ENCODE assay signal across 11 cellular contexts in genomic region chr17:21037117-21037803, GRCh38. TPM values are rescaled to one million over a fixed set of nuclear protein-coding genes. Genes with fewer than 3 reads are reported as not detected.
DNase-seq lines count a peak whose midpoint lies in the region; ATAC-seq, FAIRE-seq and TF ChIP-seq lines count a peak whose summit lies in the region.
"Had no signal": no experiment of that assay in that cellular context is flagged by ENCODE, and none has a peak within 500 bp of the region (broad histone marks: within the 10 kb centered on the region; RNA-seq: fewer than 3 reads in every experiment).

No MANE protein-coding gene starts in this region.

- H3K27ac ChIP-seq in OCI-LY7 (ENCODE audit: low read depth, low read length, poor library complexity, severe bottlenecking) (no peak overlapping the region), endothelial cell of umbilical vein (ENCODE audit: insufficient read depth, low read depth, low read length) (no peak overlapping the region)

- POLR2A ChIA-PET in OCI-LY7 (lab: Charles Lee): no interaction called here
- POLR2A ChIA-PET in endothelial cell of umbilical vein (lab: Charles Lee): interaction anchor here (0.8 kb wide), 1 partner anchor 1059 kb away, joined by 5 read pairs; the partner anchor contains the start of gene AKAP10

- H3K27me3 Mint-ChIP-seq in T-helper 2 cell treated with Interferon-gamma antibody and Interleukin-4, amounts not matched to agents 5 μg/mL and 100 μg/mL, for 36 hours (ENCODE audit: low read depth): no peaks in the 10 kb centered on the region

- TF ChIP-seq CTCF in OCI-LY7 (conservative IDR thresholded peaks at IDR 0.05; ENCODE audit: low read length) (no peak), endothelial cell of umbilical vein (IDR thresholded peaks at IDR 0.05; ENCODE audit: extremely low read depth in 1 of 2, insufficient read depth in 1 of 2, low read depth in 1 of 2, low read length in 2 of 2) (no peak)

- H3K4me1 Mint-ChIP-seq in T-helper 2 cell treated with Interferon-gamma antibody and Interleukin-4, amounts not matched to agents 5 μg/mL and 100 μg/mL, for 36 hours (ENCODE audit: low read depth): peaks cover 57% of the 10 kb centered on the region

- FAIRE-seq in endothelial cell of umbilical vein (lab: Jason Lieb, UNC) (no peak), GM19239 (lab: Jason Lieb, UNC) (no peak)
- FAIRE-seq: colon had no signal

- H3K79me2 ChIP-seq in OCI-LY7 (ENCODE audit: insufficient read depth, low read depth, low read length): peaks cover 100% of the 10 kb centered on the region
- peaks cover 98% of the 10 kb centered on the region for H3K79me2 ChIP-seq in endothelial cell of umbilical vein (ENCODE audit: control insufficient read depth, insufficient read depth, low read length)

- H3K36me3 ChIP-seq in OCI-LY7 (ENCODE audit: insufficient read depth, low read length) (peaks cover 86% of the 10 kb centered on the region), endothelial cell of umbilical vein (ENCODE audit: control insufficient read depth in 2 of 2, extremely low read depth in 1 of 2, insufficient read depth in 2 of 2, low read length in 2 of 2) (peaks cover 3 to 10% of the 10 kb centered on the region in 2 experiments), skeletal muscle satellite cell (ENCODE audit: insufficient read depth, low read length) (peaks cover 7% of the 10 kb centered on the region)

- H3K9me1 ChIP-seq in endothelial cell of umbilical vein (replicated peaks; ENCODE audit: control insufficient read depth, extremely low read depth, insufficient read depth, low read length): no peaks in the 10 kb centered on the region

- ATAC-seq in GM21447 (IDR thresholded peaks at IDR 0.05; ENCODE audit: unreplicated experiment): no peak
- ATAC-seq: left ventricle myocardium superior had no signal

- H3K4me3 ChIP-seq in OCI-LY7 (ENCODE audit: low read depth, low read length, poor library complexity, severe bottlenecking) (peak overlapping the region; percentile 36), endothelial cell of umbilical vein (replicated peaks in 1 of 3; ENCODE audit: insufficient read depth in 1 of 3, low read depth in 1 of 3, low read length in 3 of 3) (no peak overlapping the region), skeletal muscle satellite cell (ENCODE audit: low read length) (peak overlapping the region; percentile 12)

- intact Hi-C loops in OCI-LY7 (cut with micrococcal nuclease; ENCODE audit: unreplicated experiment) (no loop called here), endothelial cell of umbilical vein (cut with micrococcal nuclease) (no loop called here)

- peaks cover 37% of the 10 kb centered on the region for H3K36me3 Mint-ChIP-seq in T-helper 2 cell treated with Interferon-gamma antibody and Interleukin-4, amounts not matched to agents 5 μg/mL and 100 μg/mL, for 36 hours (ENCODE audit: low read depth)

- no peaks in the 10 kb centered on the region for H3K9me3 ChIP-seq in OCI-LY7 (ENCODE audit: low read length)
- H3K9me3 ChIP-seq in endothelial cell of umbilical vein (replicated peaks; ENCODE audit: control insufficient read depth, insufficient read depth, low read length): no peaks in the 10 kb centered on the region
- H3K9me3 ChIP-seq in skeletal muscle satellite cell (replicated peaks; ENCODE audit: low read length): no peaks in the 10 kb centered on the region

- DNase-seq in T-helper 2 cell treated with Interferon-gamma antibody and Interleukin-4, amounts not matched to agents 5 μg/mL and 100 μg/mL, for 36 hours (ENCODE audit: low spot score): no peak
- DNase-seq in T-helper 2 cell (no peak), OCI-LY7 (ENCODE audit: low spot score) (no peak), endothelial cell of umbilical vein (ENCODE audit: low read depth, low spot score) (no peak), GM19239 (ENCODE audit: insufficient read length, low spot score) (no peak), NCI-H345 (lab: John Stamatoyannopoulos, UW) (no peak)
- DNase-seq: left ventricle myocardium superior, NCI-H2029 had no signal

- TF ChIP-seq POLR2A in endothelial cell of umbilical vein (IDR thresholded peaks at IDR 0.05; ENCODE audit: low read depth, low read length): no peak

- H3K4me1 ChIP-seq in OCI-LY7 (ENCODE audit: insufficient read depth, low read length, poor library complexity, severe bottlenecking) (peaks cover 73% of the 10 kb centered on the region), endothelial cell of umbilical vein (ENCODE audit: control insufficient read depth, extremely low read depth, insufficient read depth, low read length) (peaks cover 50% of the 10 kb centered on the region), skeletal muscle satellite cell (ENCODE audit: control insufficient read depth, insufficient read depth, low read length) (peaks cover 64% of the 10 kb centered on the region)

- dilution Hi-C loops in endothelial cell of umbilical vein (cut with MboI; ENCODE audit: extremely low pct_ligation_motif_present, low sequenced_read_pairs): no loop called here

- no peaks in the 10 kb centered on the region for H3K9me3 Mint-ChIP-seq in T-helper 2 cell treated with Interferon-gamma antibody and Interleukin-4, amounts not matched to agents 5 μg/mL and 100 μg/mL, for 36 hours

- peak overlapping the region; percentile 60 for H3K4me3 Mint-ChIP-seq in T-helper 2 cell treated with Interferon-gamma antibody and Interleukin-4, amounts not matched to agents 5 μg/mL and 100 μg/mL, for 36 hours

- H2AFZ ChIP-seq in OCI-LY7 (ENCODE audit: low read length): no peak overlapping the region
- no peak overlapping the region for H2AFZ ChIP-seq in endothelial cell of umbilical vein (ENCODE audit: low read depth, low read length)

- no peaks in the 10 kb centered on the region for H3K9me2 ChIP-seq in OCI-LY7 (ENCODE audit: insufficient read depth, low read length)

- H3K27ac Mint-ChIP-seq in T-helper 2 cell treated with Interferon-gamma antibody and Interleukin-4, amounts not matched to agents 5 μg/mL and 100 μg/mL, for 36 hours: peak overlapping the region; percentile 67

- BruUV-seq in OCI-LY7 (replicated peaks; lab: Mats Ljungman, UMichigan): no TSS peak
- no TSS peak for BruUV-seq in endothelial cell of umbilical vein (replicated peaks; lab: Mats Ljungman, UMichigan)

- H3K9ac ChIP-seq in endothelial cell of umbilical vein (replicated peaks; ENCODE audit: extremely low read depth, insufficient read depth, low read length): no peak overlapping the region
- no peak overlapping the region for H3K9ac ChIP-seq in skeletal muscle satellite cell (ENCODE audit: low read depth, low read length)

- H3K4me2 ChIP-seq in OCI-LY7 (ENCODE audit: low read length) (peak overlapping the region; percentile 52), endothelial cell of umbilical vein (ENCODE audit: insufficient read depth, low read length) (peak overlapping the region; percentile 26), skeletal muscle satellite cell (ENCODE audit: low read length) (peak overlapping the region; percentile 43)

- CTCF ChIA-PET in OCI-LY7 (lab: Charles Lee; ENCODE audit: unreplicated experiment) (no interaction called here), endothelial cell of umbilical vein (lab: Charles Lee) (interaction anchor here (0.7 kb wide), 1 partner anchor 9 kb away, joined by 3 read pairs; no protein-coding TSS in a partner anchor)

- H3K27me3 ChIP-seq in endothelial cell of umbilical vein (ENCODE audit: control insufficient read depth in 2 of 2, insufficient read depth in 2 of 2, low read length in 2 of 2): no peaks in the 10 kb centered on the region
- H3K27me3 ChIP-seq in skeletal muscle satellite cell (ENCODE audit: control insufficient read depth, insufficient read depth, low read length): no peaks in the 10 kb centered on the region

- H4K20me1 ChIP-seq in OCI-LY7 (ENCODE audit: insufficient read depth, low read length): peaks cover 66% of the 10 kb centered on the region
- H4K20me1 ChIP-seq in endothelial cell of umbilical vein (replicated peaks; ENCODE audit: control insufficient read depth, extremely low read depth, insufficient read depth, low read length): peaks cover 44% of the 10 kb centered on the region

TF ChIP-seq in endothelial cell of umbilical vein, 7 proteins besides CTCF, POLR2A, EP300 and RAD21:
- TF ChIP-seq JUN (IDR thresholded peaks at IDR 0.05; ENCODE audit: borderline replicate concordance, insufficient read depth, insufficient read length, low read depth): no peak
- TF ChIP-seq POLR2AphosphoS5 (IDR thresholded peaks at IDR 0.05; ENCODE audit: insufficient read depth, low read depth, low read length): no peak
- no peak for TF ChIP-seq MYC (IDR thresholded peaks at IDR 0.05; ENCODE audit: low read depth, low read length)
- no peak for TF ChIP-seq EZH2 (IDR thresholded peaks at IDR 0.05; ENCODE audit: borderline replicate concordance, low read depth, low read length, severe bottlenecking)
- TF ChIP-seq MAX (IDR thresholded peaks at IDR 0.05; ENCODE audit: insufficient read depth, insufficient read length): no peak
- no peak for TF ChIP-seq GATA2 (IDR thresholded peaks at IDR 0.05; ENCODE audit: insufficient read depth, insufficient read length, low read depth, low read length)
- no peak for TF ChIP-seq FOS (IDR thresholded peaks at IDR 0.05; ENCODE audit: borderline replicate concordance, insufficient read depth, low read length)

RNA-seq across cellular contexts. Expression of gene USP22, which starts 5.6 kb away (rescaled TPM):
- 144 and 180 TPM in 2 replicates for total RNA-seq in OCI-LY7 (2014; rRNA removed; shearing (Covaris generic))
- total RNA-seq in OCI-LY7 (2022) (302 TPM in 2 replicates), endothelial cell of umbilical vein (260 and 270 TPM in 2 replicates)
- 204 and 210 TPM in 2 replicates for polyA plus RNA-seq in endothelial cell of umbilical vein
- 178 and 206 TPM in 2 replicates for polyA plus RNA-seq in endothelial cell of umbilical vein (2011; cell fraction: cytosol; rRNA removed)
- polyA plus RNA-seq in endothelial cell of umbilical vein (2011; cell fraction: nucleus; rRNA removed): 293 and 322 TPM in 2 replicates
- polyA plus RNA-seq in endothelial cell of umbilical vein (2012): 155 and 161 TPM in 2 replicates
- 357 and 386 TPM in 2 replicates for polyA minus RNA-seq in endothelial cell of umbilical vein
- 117 TPM for polyA minus RNA-seq in endothelial cell of umbilical vein (2011; cell fraction: cytosol; rRNA and poly(A)+ RNA removed)
- polyA minus RNA-seq in endothelial cell of umbilical vein (2011; cell fraction: nucleus; rRNA and poly(A)+ RNA removed): 211 and 212 TPM in 2 replicates
- total RNA-seq in skeletal muscle satellite cell (2012; rRNA removed): 188 and 192 TPM in 2 replicates

Comparison
In these comparisons a context has a peak if more than half of its experiments do, and no peak if none do; other contexts are left out.
1. H3K4me3 ChIP-seq: peak in OCI-LY7 (single experiment) and skeletal muscle satellite cell (single experiment); none in endothelial cell of umbilical vein (0 of 3).
2. Peak in every context shown above with its lines, with median percentiles within 50 percentile points of each other: H3K4me2 ChIP-seq.